In genomic region chr4:24103434-24104168, GRCh38 we compare ENCODE assay signal across 11 cellular contexts.
DNase-seq lines count a peak whose midpoint lies in the region; ATAC-seq and TF ChIP-seq lines count a peak whose summit lies in the region.
"Had no signal": no experiment of that assay in that cellular context is flagged by ENCODE, and none has a peak within 500 bp of the region (broad histone marks: within the 10 kb centered on the region; RNA-seq: fewer than 3 reads in every experiment).

No MANE protein-coding gene starts in this region.

- DNase-seq in NCI-H446 treated with DMSO at 0.1 percent for 48 hours (lab: John Stamatoyannopoulos, UW) (peak; percentile 24), dorsolateral prefrontal cortex (no peak), right atrium auricular region (ENCODE audit: low spot score) (no peak), smooth muscle cell of the brain vasculature (ENCODE audit: low read depth, low spot score) (peak; percentile 70), uterus (no peak), RWPE1 (ENCODE audit: low spot score) (no peak)
- DNase-seq: activated CD4-positive, alpha-beta T cell treated with anti-CD3 and anti-CD28 coated beads, Interleukin-2, amount 50 U/mL, for 4 hours; NCI-H1105; stimulated activated naive CD8-positive, alpha-beta T cell treated with anti-CD3 and anti-CD28 coated beads, Interleukin-15, amount 100 ng/mL, for 72 hours had no signal

- H3K36me3 ChIP-seq in right atrium auricular region (no peaks in the 10 kb centered on the region), uterus (no peaks in the 10 kb centered on the region)

- H3K27me3 ChIP-seq in dorsolateral prefrontal cortex (no peaks in the 10 kb centered on the region), right atrium auricular region (no peaks in the 10 kb centered on the region), uterus (no peaks in the 10 kb centered on the region)

- H3K9me3 ChIP-seq in right atrium auricular region (no peaks in the 10 kb centered on the region), uterus (no peaks in the 10 kb centered on the region)

- intact Hi-C loops in dorsolateral prefrontal cortex (cut with DNase I) (loop anchor here in 1 of 2 donors (10.0 kb wide), 1 partner anchor 371 kb away; no protein-coding TSS in a partner anchor), uterus (cut with DNase I; ENCODE audit: low total_unique reads) (no loop called here)

- ATAC-seq in HG03342 (IDR thresholded peaks at IDR 0.05; ENCODE audit: unreplicated experiment), result no peak
- ATAC-seq: stimulated activated naive CD8-positive, alpha-beta T cell treated with anti-CD3 and anti-CD28 coated beads, Interleukin-15, amount 100 ng/mL, for 72 hours had no signal

- CTCF ChIA-PET in RWPE1 (lab: Yijun Ruan, JAX), result no interaction called here

- peak overlapping the region in 9 of 59 donors; percentile 3 to 55 (median 21) for H3K27ac ChIP-seq in dorsolateral prefrontal cortex
- H3K27ac ChIP-seq in right atrium auricular region, result peak overlapping the region; percentile 32 to 77
- H3K27ac ChIP-seq in uterus, result no peak overlapping the region
- H3K27ac ChIP-seq in RWPE1, result no peak overlapping the region
- H3K27ac ChIP-seq: C4-2B had no signal

- TF ChIP-seq POLR2A in uterus (IDR thresholded peaks at IDR 0.05), result no peak

- TF ChIP-seq CTCF in dorsolateral prefrontal cortex (IDR thresholded peaks at IDR 0.05 in 54 of 56, conservative IDR thresholded peaks at IDR 0.05 in 2 of 56; ENCODE audit: low read depth in 1 of 56, partially characterized antibody in 56 of 56) (no peak), right atrium auricular region (IDR thresholded peaks at IDR 0.05) (no peak), uterus (IDR thresholded peaks at IDR 0.05) (no peak), RWPE1 (conservative IDR thresholded peaks at IDR 0.05; ENCODE audit: low read depth) (no peak)

- POLR2A ChIA-PET in RWPE1 (lab: Yijun Ruan, JAX; ENCODE audit: low non-redundant PET), result no interaction called here

- H3K4me1 ChIP-seq in right atrium auricular region (peaks cover 0 to 21% of the 10 kb centered on the region in 2 donors), uterus (no peaks in the 10 kb centered on the region)

- H3K4me3 ChIP-seq in dorsolateral prefrontal cortex, result peak overlapping the region in 31 of 59 donors; percentile 2 to 45 (median 16)
- no peak overlapping the region for H3K4me3 ChIP-seq in right atrium auricular region
- H3K4me3 ChIP-seq in uterus, result no peak overlapping the region

Comparison
In these comparisons a context has a peak if more than half of its experiments do, and no peak if none do; other contexts are left out.
1. DNase-seq: peak in NCI-H446 treated with DMSO at 0.1 percent for 48 hours (single experiment) and smooth muscle cell of the brain vasculature (single experiment); none in dorsolateral prefrontal cortex (0 of 10), right atrium auricular region (single experiment), uterus (0 of 2) and RWPE1 (single experiment).
2. H3K27ac ChIP-seq: peak in right atrium auricular region (2 of 2); none in uterus (0 of 2) and RWPE1 (single experiment).
3. H3K4me3 ChIP-seq: peak in dorsolateral prefrontal cortex (31 of 59); none in right atrium auricular region (0 of 2) and uterus (0 of 2).